In the genomic region with DNA sequence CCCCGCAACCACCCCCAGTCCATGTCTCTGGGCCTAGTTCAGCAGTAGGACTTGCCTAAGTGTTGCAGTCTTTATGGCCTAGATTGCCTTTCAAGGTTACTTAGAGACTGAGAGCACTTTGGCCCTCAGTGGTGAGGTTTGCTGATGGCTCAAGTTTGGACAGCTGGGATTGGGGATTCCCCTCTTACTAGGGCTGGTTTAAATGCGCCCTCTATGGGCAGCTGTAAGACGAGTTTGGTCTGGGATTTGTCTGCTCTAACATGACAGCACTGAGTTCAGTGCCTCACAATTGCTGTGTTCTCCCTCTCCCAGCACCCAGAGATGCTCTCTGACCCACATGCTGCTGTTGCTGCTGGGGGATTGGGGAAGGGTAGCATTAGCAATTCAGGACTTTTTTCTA, we compare ENCODE assay signal across 9 cellular contexts. TPM values are rescaled to one million over a fixed set of nuclear protein-coding genes. Genes with fewer than 3 reads are reported as not detected.
DNase-seq lines count a peak whose midpoint lies in the region; ATAC-seq, FAIRE-seq and TF ChIP-seq lines count a peak whose summit lies in the region.
"Had no signal": no experiment of that assay in that cellular context is flagged by ENCODE, and none has a peak within 500 bp of the region (broad histone marks: within the 10 kb centered on the region; RNA-seq: fewer than 3 reads in every experiment).

No MANE protein-coding gene starts in this region.

- peaks cover 1% of the 10 kb centered on the region for H3K4me1 Mint-ChIP-seq in progenitor cell of endocrine pancreas (ENCODE audit: low read depth)
- H3K4me1 Mint-ChIP-seq: CD4-positive, CD25-positive, alpha-beta regulatory T cell had no signal

- no peaks in the 10 kb centered on the region for H3K27me3 Mint-ChIP-seq in progenitor cell of endocrine pancreas
- H3K27me3 Mint-ChIP-seq: CD4-positive, CD25-positive, alpha-beta regulatory T cell had no signal

- H3K4me3 Mint-ChIP-seq in progenitor cell of endocrine pancreas (ENCODE audit: low read depth), result no peak overlapping the region
- H3K4me3 Mint-ChIP-seq: CD4-positive, CD25-positive, alpha-beta regulatory T cell had no signal

- H3K36me3 Mint-ChIP-seq in progenitor cell of endocrine pancreas (ENCODE audit: insufficient read depth), result no peaks in the 10 kb centered on the region
- H3K36me3 Mint-ChIP-seq: CD4-positive, CD25-positive, alpha-beta regulatory T cell had no signal

- H3K4me3 ChIP-seq in astrocyte of the spinal cord (ENCODE audit: low read depth, low read length), result no peak overlapping the region

- peak; percentile 31 for DNase-seq in NCI-H146 (lab: John Stamatoyannopoulos, UW)
- no peak for DNase-seq in NCI-H146 treated with DMSO at 0.1 percent for 48 hours (lab: John Stamatoyannopoulos, UW; ENCODE audit: unreplicated experiment)
- peak; percentile 4 for DNase-seq in astrocyte of the spinal cord (ENCODE audit: low read depth, low spot score)
- no peak for DNase-seq in progenitor cell of endocrine pancreas (ENCODE audit: low spot score, unreplicated experiment)
- no peak for DNase-seq in NCI-H2196 treated with DMSO at 0.1 percent for 48 hours (lab: John Stamatoyannopoulos, UW; ENCODE audit: unreplicated experiment)
- no peak for DNase-seq in stimulated activated CD4-positive, alpha-beta T cell treated with anti-CD3 and anti-CD28 coated beads, Interleukin-4, amount 100 ng/mL, for 4 hours
- no peak for DNase-seq in GM19239 (ENCODE audit: insufficient read length, low spot score)

- TF ChIP-seq CTCF in astrocyte of the spinal cord (IDR thresholded peaks at IDR 0.05; ENCODE audit: low read depth, low read length) (peak; percentile 27), progenitor cell of endocrine pancreas (IDR thresholded peaks at IDR 0.05; ENCODE audit: unreplicated experiment) (peak; percentile 49)

- no peak overlapping the region for H3K27ac Mint-ChIP-seq in progenitor cell of endocrine pancreas
- H3K27ac Mint-ChIP-seq: CD4-positive, CD25-positive, alpha-beta regulatory T cell had no signal

- H3K9me3 Mint-ChIP-seq in progenitor cell of endocrine pancreas (ENCODE audit: low read depth), result peaks cover 3% of the 10 kb centered on the region

- in situ Hi-C loops in astrocyte of the spinal cord (cut with HindIII; ENCODE audit: low sequenced_read_pairs), result no loop called here

- no peak for FAIRE-seq in GM19239 (lab: Jason Lieb, UNC)

- peak; percentile 90 for ATAC-seq in HG03342 (IDR thresholded peaks at IDR 0.05; ENCODE audit: unreplicated experiment)

RNA-seq across cellular contexts. Expression of a gene that starts 23.1 kb away (rescaled TPM):
- 1.5 and 3.6 TPM in 2 replicates for total RNA-seq in progenitor cell of endocrine pancreas
- total RNA-seq: CD4-positive, CD25-positive, alpha-beta regulatory T cell had no signal

Comparison
In these comparisons a context has a peak if more than half of its experiments do, and no peak if none do; other contexts are left out.
1. DNase-seq: peak in NCI-H146 (single experiment) and astrocyte of the spinal cord (single experiment); none in NCI-H146 treated with DMSO at 0.1 percent for 48 hours (single experiment), progenitor cell of endocrine pancreas (single experiment), NCI-H2196 treated with DMSO at 0.1 percent for 48 hours (single experiment), stimulated activated CD4-positive, alpha-beta T cell treated with anti-CD3 and anti-CD28 coated beads, Interleukin-4, amount 100 ng/mL, for 4 hours (0 of 2) and GM19239 (single experiment).